In the genomic region with DNA sequence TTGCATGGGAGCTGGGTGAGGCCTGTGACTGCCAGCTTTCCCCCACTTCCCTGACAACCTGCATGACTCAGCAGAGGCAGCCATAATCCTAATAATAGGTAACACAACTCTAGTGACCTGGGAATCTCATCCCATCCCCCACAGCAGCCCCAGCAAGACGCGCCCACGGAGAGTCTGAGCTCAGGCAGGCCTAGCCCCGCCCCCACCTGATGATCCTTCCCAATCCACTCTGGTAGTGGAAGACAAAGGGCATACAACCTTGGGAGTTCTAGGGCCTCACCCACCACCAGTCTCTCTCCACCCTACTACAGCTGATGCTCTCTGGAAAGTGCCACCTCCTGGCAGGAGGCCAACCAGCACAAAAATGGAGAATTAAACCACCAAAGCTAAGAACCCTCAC, we compare ENCODE assay signal across 14 cellular contexts.
DNase-seq lines count a peak whose midpoint lies in the region; ATAC-seq and TF ChIP-seq lines count a peak whose summit lies in the region.
"Had no signal": no experiment of that assay in that cellular context is flagged by ENCODE, and none has a peak within 500 bp of the region (broad histone marks: within the 10 kb centered on the region; RNA-seq: fewer than 3 reads in every experiment).

No MANE protein-coding gene starts in this region.

- intact Hi-C loops in Caco-2 (cut with micrococcal nuclease; ENCODE audit: unreplicated experiment) = no loop called here

- H3K4me1 ChIP-seq in Caco-2 = peaks cover 11% of the 10 kb centered on the region
- H3K4me1 ChIP-seq: tibial nerve had no signal

- POLR2A ChIA-PET in Caco-2 (lab: Charles Lee) = interaction anchor here (0.6 kb wide), 1 partner anchor 145 kb away, joined by 3 read pairs; no protein-coding TSS in a partner anchor

- H3K4me3 ChIP-seq in Caco-2 (ENCODE audit: low read depth, low read length) = no peak overlapping the region
- H3K4me3 ChIP-seq: tibial nerve had no signal

- peak overlapping the region; percentile 8 for H3K27ac Mint-ChIP-seq in Caco-2 (ENCODE audit: unreplicated experiment)
- peak overlapping the region in 3 of 5 experiments; percentile 31 to 59 (median 40) for H3K27ac Mint-ChIP-seq in brain
- H3K27ac Mint-ChIP-seq: memory B cell had no signal

- H3K4me3 Mint-ChIP-seq in Caco-2 (ENCODE audit: unreplicated experiment) (no peak overlapping the region), brain (no peak overlapping the region)
- H3K4me3 Mint-ChIP-seq: memory B cell had no signal

- CTCF ChIA-PET in Caco-2 (lab: Charles Lee) = no interaction called here

- H3K4me1 Mint-ChIP-seq in Caco-2 (ENCODE audit: low read depth, unreplicated experiment) (peaks cover 16% of the 10 kb centered on the region), brain (peaks cover 17% of the 10 kb centered on the region)

- H3K36me3 Mint-ChIP-seq in Caco-2 (ENCODE audit: insufficient read depth, unreplicated experiment) (peaks cover 13% of the 10 kb centered on the region), brain (peaks cover 69% of the 10 kb centered on the region)

- TF ChIP-seq CTCF in Caco-2 (IDR thresholded peaks at IDR 0.05; ENCODE audit: insufficient read depth in 1 of 2, low read depth in 1 of 2, low read length in 1 of 2, severe bottlenecking in 1 of 2, unreplicated experiment in 1 of 2) (peak in 1 of 2 experiments; percentile 8), brain (conservative IDR thresholded peaks at IDR 0.05) (no peak)

- H3K27me3 Mint-ChIP-seq in Caco-2 (ENCODE audit: insufficient read depth, unreplicated experiment) (no peaks in the 10 kb centered on the region), brain (no peaks in the 10 kb centered on the region)
- H3K27me3 Mint-ChIP-seq: memory B cell had no signal

- H3K36me3 ChIP-seq in Caco-2 (ENCODE audit: control insufficient read depth, insufficient read depth, low read length) = no peaks in the 10 kb centered on the region; the same call in 1 of the 2 replicates

- 0 out of 2 replicates have a peak, but pooled peaks cover 5% of the 10 kb centered on the region for H3K9me3 ChIP-seq in Caco-2

- peaks cover 24% of the 10 kb centered on the region for H3K9me3 Mint-ChIP-seq in Caco-2 (ENCODE audit: unreplicated experiment)
- peaks cover 7 to 42% (median 40%) of the 10 kb centered on the region in 5 experiments for H3K9me3 Mint-ChIP-seq in brain

- ATAC-seq in GM18861 (IDR thresholded peaks at IDR 0.05; ENCODE audit: unreplicated experiment) = no peak

- DNase-seq in Caco-2 (peak; percentile 57 to 81), HT-29 (ENCODE audit: low spot score) (peak; percentile 13), islet precursor cell (peak; percentile 77), SIG-M5 (lab: John Stamatoyannopoulos, UW) (no peak), superior temporal gyrus (ENCODE audit: extremely low spot score) (no peak)
- DNase-seq in activated CD4-positive, alpha-beta T cell treated with anti-CD3 and anti-CD28 coated beads, Interleukin-2, amount 50 U/mL, for 48 hours = no peak
- DNase-seq: activated effector memory CD4-positive, alpha-beta T cell treated with anti-CD3 and anti-CD28 coated beads, Interleukin-2, amount 50 U/mL, for 16 hours; COR-L47; NCI-H226; stimulated activated CD4-positive, alpha-beta T cell treated with anti-CD3 and anti-CD28 coated beads, Interleukin-4, amount 100 ng/mL, for 4 hours had no signal

- no peaks in the 10 kb centered on the region for H3K27me3 ChIP-seq in Caco-2 (replicated peaks; ENCODE audit: control insufficient read depth, insufficient read depth, low read length)
- H3K27me3 ChIP-seq: tibial nerve had no signal

- no TSS peak for BruUV-seq in Caco-2 (replicated peaks; lab: Mats Ljungman, UMichigan)

Comparison
In these comparisons a context has a peak if more than half of its experiments do, and no peak if none do; other contexts are left out.
1. DNase-seq: peak in Caco-2 (2 of 2), HT-29 (single experiment) and islet precursor cell (single experiment); none in SIG-M5 (single experiment), superior temporal gyrus (single experiment) and activated CD4-positive, alpha-beta T cell treated with anti-CD3 and anti-CD28 coated beads, Interleukin-2, amount 50 U/mL, for 48 hours (0 of 2).